Comparison of ENCODE assay signal across 7 cellular contexts in the genomic region with DNA sequence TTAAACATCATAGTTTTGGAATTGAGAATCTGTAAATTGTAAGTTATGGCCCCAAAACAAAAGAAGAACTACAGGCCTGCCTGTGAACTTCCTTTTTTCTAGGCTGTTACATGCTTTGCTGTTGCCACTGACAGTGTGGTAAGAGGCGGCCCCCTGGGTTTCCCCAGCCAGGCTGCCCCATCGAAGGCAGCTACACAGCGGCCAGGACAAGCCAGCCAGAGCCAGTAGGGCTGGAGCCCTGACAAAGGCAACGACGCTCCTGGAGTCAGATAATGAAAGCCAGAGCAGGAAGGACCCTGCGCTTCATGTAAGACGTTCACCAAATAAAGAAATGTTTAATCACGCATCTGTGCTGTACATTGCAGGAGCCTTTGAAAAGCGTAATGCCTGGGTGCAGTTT. TPM values are rescaled to one million over a fixed set of nuclear protein-coding genes. Genes with fewer than 3 reads are reported as not detected.
DNase-seq lines count a peak whose midpoint lies in the region; ATAC-seq lines count a peak whose summit lies in the region.

No MANE protein-coding gene starts in this region.

- H3K27ac Mint-ChIP-seq in T-helper 17 cell = peak overlapping the region; percentile 98

- no peaks in the 10 kb centered on the region for H3K27me3 Mint-ChIP-seq in T-helper 17 cell

- no peaks in the 10 kb centered on the region for H3K36me3 Mint-ChIP-seq in T-helper 17 cell (ENCODE audit: low read depth)

- H3K4me3 Mint-ChIP-seq in T-helper 17 cell = peak overlapping the region; percentile 88

- peak; percentile 59 to 73 (median 70) for DNase-seq in T-helper 17 cell
- DNase-seq in amniotic epithelial cell (ENCODE audit: low read depth) = peak; percentile 7
- peak; percentile 49 for DNase-seq in left kidney (ENCODE audit: low read depth, low spot score)
- DNase-seq in stimulated activated CD4-positive, alpha-beta T cell treated with anti-CD3 and anti-CD28 coated beads, Interleukin-4, amount 100 ng/mL, for 48 hours (ENCODE audit: low read depth in 2 of 2) = peak; percentile 42 to 63
- no peak for DNase-seq in NCI-H2196 (lab: John Stamatoyannopoulos, UW; ENCODE audit: unreplicated experiment)

- peaks cover 57% of the 10 kb centered on the region for H3K4me1 Mint-ChIP-seq in T-helper 17 cell

- H3K9me3 ChIP-seq in T-helper 17 cell (ENCODE audit: control insufficient read depth, low read length, poor library complexity, severe bottlenecking) = no peaks in the 10 kb centered on the region

- ATAC-seq in GM19025 (IDR thresholded peaks at IDR 0.05; ENCODE audit: low read depth, unreplicated experiment) (peak; percentile 91), HG03139 (IDR thresholded peaks at IDR 0.05; ENCODE audit: unreplicated experiment) (peak; percentile 93), T-helper 17 cell (peak; percentile 95)

RNA-seq across cellular contexts. Expression of gene ANKRD44, which starts 55.0 kb away (rescaled TPM):
- total RNA-seq in T-helper 17 cell = 100 to 1,000 TPM; 232 to 246 TPM
